24 cellular contexts compared by ENCODE assay signal in genomic region chr19:32022946-32023832, GRCh38.
"Had no signal": no experiment of that assay in that cellular context is flagged by ENCODE, and none has a peak within 500 bp of the region (broad histone marks: within the 10 kb centered on the region; RNA-seq: fewer than 3 reads in every experiment).

No MANE protein-coding gene starts in this region.

- FAIRE-seq: small intestine had no signal

- H3K36me3 Mint-ChIP-seq: activated naive CD8-positive, alpha-beta T cell treated with anti-CD3 and anti-CD28 coated beads, Interleukin-2, amount 10 ng/mL, durations not matched to agents 7 days and 5 days; naive thymus-derived CD8-positive, alpha-beta T cell had no signal

- DNase-seq: activated CD4-positive, alpha-beta T cell treated with anti-CD3 and anti-CD28 coated beads, Interleukin-2, amount 10 ng/mL, durations not matched to agents 24 days and 14 days; activated CD8-positive, alpha-beta T cell treated with anti-CD3 and anti-CD28 coated beads for 36 hours; activated naive CD4-positive, alpha-beta T cell; activated naive CD8-positive, alpha-beta T cell treated with anti-CD3 and anti-CD28 coated beads, Interleukin-2, amount 10 ng/mL, durations not matched to agents 7 days and 5 days; activated T-cell treated with anti-CD3 and anti-CD28 coated beads, Interleukin-2, amount 50 U/mL, for 1 hour; amygdala; dorsolateral prefrontal cortex; erythroblast; foreskin melanocyte; kidney glomerular epithelial cell; left ventricle myocardium superior; naive thymus-derived CD8-positive, alpha-beta T cell; occipital lobe; small intestine; stimulated activated CD4-positive, alpha-beta T cell treated with anti-CD3 and anti-CD28 coated beads, Interleukin-15, amount 100 ng/mL, for 24 hours; stimulated activated CD4-positive, alpha-beta T cell treated with anti-CD3 and anti-CD28 coated beads, Interleukin-2, amount 100 ng/mL, for 48 hours; T-helper 1 cell; T-helper 9 cell; upper lobe of left lung had no signal

- H3K27ac Mint-ChIP-seq: activated CD4-positive, alpha-beta T cell treated with anti-CD3 and anti-CD28 coated beads, Interleukin-2, amount 10 ng/mL, durations not matched to agents 24 days and 14 days; activated CD8-positive, alpha-beta T cell treated with anti-CD3 and anti-CD28 coated beads for 36 hours; activated naive CD8-positive, alpha-beta T cell treated with anti-CD3 and anti-CD28 coated beads, Interleukin-2, amount 10 ng/mL, durations not matched to agents 7 days and 5 days; activated T-helper 17 cell treated with anti-CD3 and anti-CD28 coated beads, Interleukin-2, amount 50 U/mL, for 72 hours; memory B cell; naive thymus-derived CD8-positive, alpha-beta T cell; stimulated activated naive CD8-positive, alpha-beta T cell treated with anti-CD3 and anti-CD28 coated beads, Interleukin-15, Interleukin-2, amounts not matched to agents 100 ng/mL and 50 ng/mL, for 24 hours had no signal

- H3K4me3 Mint-ChIP-seq: activated CD4-positive, alpha-beta T cell treated with anti-CD3 and anti-CD28 coated beads, Interleukin-2, amount 10 ng/mL, durations not matched to agents 24 days and 14 days; activated CD8-positive, alpha-beta T cell treated with anti-CD3 and anti-CD28 coated beads for 36 hours; activated naive CD8-positive, alpha-beta T cell treated with anti-CD3 and anti-CD28 coated beads, Interleukin-2, amount 10 ng/mL, durations not matched to agents 7 days and 5 days; activated T-helper 17 cell treated with anti-CD3 and anti-CD28 coated beads, Interleukin-2, amount 50 U/mL, for 72 hours; memory B cell; naive thymus-derived CD8-positive, alpha-beta T cell; stimulated activated naive CD8-positive, alpha-beta T cell treated with anti-CD3 and anti-CD28 coated beads, Interleukin-15, Interleukin-2, amounts not matched to agents 100 ng/mL and 50 ng/mL, for 24 hours had no signal

- H3K4me1 Mint-ChIP-seq: activated CD4-positive, alpha-beta T cell treated with anti-CD3 and anti-CD28 coated beads, Interleukin-2, amount 10 ng/mL, durations not matched to agents 24 days and 14 days; activated naive CD8-positive, alpha-beta T cell treated with anti-CD3 and anti-CD28 coated beads, Interleukin-2, amount 10 ng/mL, durations not matched to agents 7 days and 5 days; activated T-helper 17 cell treated with anti-CD3 and anti-CD28 coated beads, Interleukin-2, amount 50 U/mL, for 72 hours; memory B cell had no signal

- H3K4me3 ChIP-seq: dorsolateral prefrontal cortex, suprapubic skin, upper lobe of left lung had no signal

- H3K27me3 ChIP-seq: upper lobe of left lung had no signal

- H3K36me3 ChIP-seq: suprapubic skin, upper lobe of left lung had no signal

- ATAC-seq: activated CD8-positive, alpha-beta T cell treated with anti-CD3 and anti-CD28 coated beads for 36 hours; activated T-helper 17 cell treated with anti-CD3 and anti-CD28 coated beads, Interleukin-2, amount 50 U/mL, for 72 hours; left ventricle myocardium superior; naive thymus-derived CD8-positive, alpha-beta T cell; right cardiac atrium had no signal

- H3K27me3 Mint-ChIP-seq: activated CD4-positive, alpha-beta T cell treated with anti-CD3 and anti-CD28 coated beads, Interleukin-2, amount 10 ng/mL, durations not matched to agents 24 days and 14 days; activated CD8-positive, alpha-beta T cell treated with anti-CD3 and anti-CD28 coated beads for 36 hours; activated naive CD8-positive, alpha-beta T cell treated with anti-CD3 and anti-CD28 coated beads, Interleukin-2, amount 10 ng/mL, durations not matched to agents 7 days and 5 days; stimulated activated naive CD8-positive, alpha-beta T cell treated with anti-CD3 and anti-CD28 coated beads, Interleukin-15, Interleukin-2, amounts not matched to agents 100 ng/mL and 50 ng/mL, for 24 hours had no signal

- H3K9me3 ChIP-seq: suprapubic skin, upper lobe of left lung had no signal

- H3K27ac ChIP-seq: dorsolateral prefrontal cortex, suprapubic skin, upper lobe of left lung had no signal

- H3K4me1 ChIP-seq: suprapubic skin had no signal
